Comparison of ENCODE assay signal across 17 cellular contexts in the genomic region with DNA sequence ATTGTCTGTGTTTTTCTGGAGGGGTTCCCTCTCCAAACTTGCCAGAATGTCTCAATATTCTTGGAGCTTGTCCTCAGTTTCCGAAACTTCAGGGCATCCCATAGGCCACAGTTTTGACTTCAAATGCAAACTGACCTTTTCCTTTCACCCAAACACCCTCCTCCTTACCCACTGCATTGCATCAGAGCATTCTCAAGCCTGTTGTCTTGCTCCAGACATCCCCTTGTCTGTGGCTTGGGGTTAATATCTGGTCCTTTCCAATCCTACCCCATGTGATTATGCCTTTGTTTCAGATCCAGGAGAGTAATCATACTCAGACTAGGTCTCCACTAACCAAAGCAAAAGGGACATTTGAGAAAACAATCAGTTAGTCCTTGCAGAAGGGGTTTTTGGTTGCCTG.
DNase-seq lines count a peak whose midpoint lies in the region; ATAC-seq, FAIRE-seq and TF ChIP-seq lines count a peak whose summit lies in the region.
"Had no signal": no experiment of that assay in that cellular context is flagged by ENCODE, and none has a peak within 500 bp of the region (broad histone marks: within the 10 kb centered on the region; RNA-seq: fewer than 3 reads in every experiment).

No MANE protein-coding gene starts in this region.

- H3K9me3 ChIP-seq in pancreas (no peaks in the 10 kb centered on the region), colonic mucosa (no peaks in the 10 kb centered on the region)
- H3K9me3 ChIP-seq: SJCRH30 had no signal

- peak; percentile 10 for DNase-seq in fibroblast of gingiva (ENCODE audit: low read depth)
- no peak for DNase-seq in pancreas
- no peak for DNase-seq in colonic mucosa
- no peak for DNase-seq in MCF 10A (ENCODE audit: unreplicated experiment)
- no peak for DNase-seq in T-helper 1 cell
- DNase-seq: DMS 273 treated with DMSO at 0.1 percent for 48 hours, NCI-H1048, NCI-H1436 treated with DMSO at 0.1 percent for 48 hours, NCI-H2029 treated with DMSO at 0.1 percent for 48 hours, NCI-H2171 treated with DMSO at 0.1 percent for 48 hours, NCI-H446 treated with DMSO at 0.1 percent for 48 hours, NCI-H748 treated with DMSO at 0.1 percent for 48 hours had no signal

- FAIRE-seq in pancreas (lab: Jason Lieb, UNC) = no peak

- intact Hi-C loops in pancreas (cut with DNase I) (no loop called here), colonic mucosa (cut with DNase I) (loop anchor here (10.0 kb wide), 1 partner anchor 210 kb away; no protein-coding TSS in a partner anchor), MCF 10A (cut with micrococcal nuclease) (loop anchor here (1.0 kb wide), 3 partner anchors 182 to 215 kb away; no protein-coding TSS in a partner anchor)

- H3K36me3 ChIP-seq in pancreas (no peaks in the 10 kb centered on the region), colonic mucosa (no peaks in the 10 kb centered on the region)
- H3K36me3 ChIP-seq: SJCRH30 had no signal

- WGBS in pancreas, 2 donors = 75 to 88% methylated on average over 1 of the region's 1 CpG

- H3K27ac Mint-ChIP-seq in MCF 10A (ENCODE audit: low read depth, unreplicated experiment) = no peak overlapping the region

- H3K4me1 ChIP-seq in pancreas = no peaks in the 10 kb centered on the region
- H3K4me1 ChIP-seq in colonic mucosa = no peaks in the 10 kb centered on the region
- H3K4me1 ChIP-seq: SJCRH30 had no signal

- peak; percentile 21 for ATAC-seq in GM18907 (IDR thresholded peaks at IDR 0.05; ENCODE audit: unreplicated experiment)
- ATAC-seq in HG02852 (IDR thresholded peaks at IDR 0.05; ENCODE audit: unreplicated experiment) = peak; percentile 15
- peak in 3 of 4 donors; percentile 28 to 55 (median 36) for ATAC-seq in pancreas

- CTCF ChIA-PET in MCF 10A (lab: Yijun Ruan, JAX) = interaction anchor here (0.6 to 1.3 kb wide), 5 partner anchors 37 to 953 kb away, joined by 3 to 4 read pairs (median 4); no protein-coding TSS in a partner anchor

- H3K4me3 ChIP-seq in pancreas (no peak overlapping the region), colonic mucosa (no peak overlapping the region)
- H3K4me3 ChIP-seq: SJCRH30 had no signal

- no peaks in the 10 kb centered on the region for H3K36me3 Mint-ChIP-seq in MCF 10A (ENCODE audit: insufficient read depth, unreplicated experiment)

- no peak overlapping the region for H3K9ac ChIP-seq in colonic mucosa (ENCODE audit: low read depth in 2 of 2, low read length in 2 of 2)
- H3K9ac ChIP-seq: KMS-11 had no signal

- BruUV-seq in MCF 10A (replicated peaks; lab: Mats Ljungman, UMichigan) = no TSS peak

- no peaks in the 10 kb centered on the region for H3K4me1 Mint-ChIP-seq in MCF 10A (ENCODE audit: insufficient read depth, unreplicated experiment)

- TF ChIP-seq CTCF in pancreas (IDR thresholded peaks at IDR 0.05) = no peak
- TF ChIP-seq CTCF in colonic mucosa (IDR thresholded peaks at IDR 0.05) = no peak
- TF ChIP-seq CTCF in MCF 10A (IDR thresholded peaks at IDR 0.05; ENCODE audit: unreplicated experiment) = no peak

- H3K4me3 Mint-ChIP-seq in MCF 10A (ENCODE audit: unreplicated experiment) = no peak overlapping the region

- no peak overlapping the region for H3K27ac ChIP-seq in pancreas
- H3K27ac ChIP-seq in colonic mucosa = no peak overlapping the region
- H3K27ac ChIP-seq: C4-2B, KMS-11, SJCRH30 had no signal

- no peaks in the 10 kb centered on the region for H3K9me3 Mint-ChIP-seq in MCF 10A (ENCODE audit: unreplicated experiment)

- no peaks in the 10 kb centered on the region for H3K27me3 ChIP-seq in pancreas
- no peaks in the 10 kb centered on the region for H3K27me3 ChIP-seq in colonic mucosa
- H3K27me3 ChIP-seq: SJCRH30 had no signal

- POLR2A ChIA-PET in MCF 10A (lab: Yijun Ruan, JAX) = no interaction called here

- H3K27me3 Mint-ChIP-seq in MCF 10A (ENCODE audit: insufficient read depth, unreplicated experiment) = peaks cover 65% of the 10 kb centered on the region

Comparison
In these comparisons a context has a peak if more than half of its experiments do, and no peak if none do; other contexts are left out.
1. intact Hi-C loops: an anchor here in colonic mucosa (10.0 kb wide) and MCF 10A (1.0 kb wide); none called in pancreas.